Comparison of ENCODE assay signal across 22 cellular contexts in the genomic region with DNA sequence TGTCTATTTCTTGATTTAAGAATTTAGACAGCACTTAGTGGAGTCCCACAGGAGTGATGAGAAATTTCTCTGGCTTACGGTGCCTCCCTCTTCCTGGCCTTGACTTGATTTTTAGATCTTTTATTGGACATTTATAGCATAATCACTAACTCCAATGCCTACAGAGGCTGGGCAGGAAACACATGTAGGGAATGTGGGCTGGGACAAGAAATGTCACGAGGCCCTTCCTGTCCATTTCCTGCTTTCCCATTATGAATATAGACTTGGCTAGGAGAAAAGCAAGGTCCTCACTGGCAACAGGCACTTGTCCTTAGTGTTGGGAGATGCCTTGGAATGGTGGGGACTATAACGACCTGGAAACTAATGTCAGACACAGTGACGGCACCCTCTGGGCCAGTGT.
DNase-seq lines count a peak whose midpoint lies in the region; ATAC-seq and TF ChIP-seq lines count a peak whose summit lies in the region.
"Had no signal": no experiment of that assay in that cellular context is flagged by ENCODE, and none has a peak within 500 bp of the region (broad histone marks: within the 10 kb centered on the region; RNA-seq: fewer than 3 reads in every experiment).

No MANE protein-coding gene starts in this region.

- no peaks in the 10 kb centered on the region for H3F3A ChIP-seq in MM.1S (ENCODE audit: insufficient read depth, low read length)

- no peak for TF ChIP-seq RAD21 in liver (IDR thresholded peaks at IDR 0.05)

- no peak overlapping the region for H3K4me2 ChIP-seq in MM.1S (ENCODE audit: low read depth, low read length)

- ATAC-seq in upper lobe of right lung = no peak
- ATAC-seq: activated T-helper 17 cell treated with anti-CD3 and anti-CD28 coated beads, Interleukin-2, amount 50 U/mL, for 72 hours; stimulated activated naive B cell treated with anti-CD40 and anti-IgM and Interleukin-4, amounts not matched to agents 10 μg/mL and 1 μg/mL and 100 μg/mL, for 72 hours had no signal

- H3K36me3 ChIP-seq in liver (ENCODE audit: control insufficient read depth in 4 of 4, insufficient read depth in 3 of 4, low read depth in 1 of 4, low read length in 3 of 4) (peaks cover 0 to 3% (median 2%) of the 10 kb centered on the region in 4 donors), sigmoid colon (no peaks in the 10 kb centered on the region), MM.1S (replicated peaks; ENCODE audit: insufficient read depth, low read length) (no peaks in the 10 kb centered on the region), upper lobe of right lung (no peaks in the 10 kb centered on the region)
- H3K36me3 ChIP-seq: MG63, tibial nerve had no signal

- H3K9me3 ChIP-seq in liver (ENCODE audit: control insufficient read depth in 4 of 4, low read length in 3 of 4) (no peaks in the 10 kb centered on the region), sigmoid colon (no peaks in the 10 kb centered on the region), MM.1S (replicated peaks; ENCODE audit: insufficient read depth, low read length) (no peaks in the 10 kb centered on the region), upper lobe of right lung (no peaks in the 10 kb centered on the region)
- H3K9me3 ChIP-seq: MG63, tibial nerve had no signal

- intact Hi-C loops in sigmoid colon (cut with DNase I) = no loop called here
- intact Hi-C loops in upper lobe of right lung (cut with DNase I) = no loop called here

- H3K27ac ChIP-seq in liver (ENCODE audit: low read depth in 1 of 2, low read length in 2 of 2) (peak overlapping the region in 1 of 2 donors; percentile 3), sigmoid colon (peak overlapping the region; percentile 57 to 76 (median 74)), MM.1S (ENCODE audit: low read length) (no peak overlapping the region), upper lobe of right lung (no peak overlapping the region)
- H3K27ac ChIP-seq: HL-60, tibial nerve had no signal

- H3K9me2 ChIP-seq in MM.1S (replicated peaks; ENCODE audit: insufficient read depth, low read length) = no peaks in the 10 kb centered on the region

- H3K27me3 ChIP-seq in liver (ENCODE audit: control insufficient read depth in 4 of 4, insufficient read depth in 4 of 4, low read length in 3 of 4) = no peaks in the 10 kb centered on the region
- H3K27me3 ChIP-seq in sigmoid colon = no peaks in the 10 kb centered on the region
- no peaks in the 10 kb centered on the region for H3K27me3 ChIP-seq in MM.1S (replicated peaks; ENCODE audit: insufficient read depth, low read length)
- H3K27me3 ChIP-seq in upper lobe of right lung = no peaks in the 10 kb centered on the region
- H3K27me3 ChIP-seq: MG63, tibial nerve had no signal

- TF ChIP-seq EP300 in sigmoid colon (IDR thresholded peaks at IDR 0.05) = no peak

- 60% methylated on average over 4 of the region's 4 CpGs for WGBS in liver
- WGBS in sigmoid colon, 2 donors = 13 to 52% methylated on average over 4 of the region's 4 CpGs

- TF ChIP-seq CTCF in liver (IDR thresholded peaks at IDR 0.05; ENCODE audit: low read depth, low read length, missing input control) (no peak), sigmoid colon (IDR thresholded peaks at IDR 0.05) (no peak), MM.1S (IDR thresholded peaks at IDR 0.05; ENCODE audit: low read length) (no peak), upper lobe of right lung (IDR thresholded peaks at IDR 0.05) (no peak)

- H3K9ac ChIP-seq in liver (ENCODE audit: low read depth in 1 of 2, low read length in 2 of 2) (no peak overlapping the region), MM.1S (ENCODE audit: low read length) (no peak overlapping the region)

- H3K4me3 ChIP-seq in liver (ENCODE audit: low read depth in 1 of 3, low read length in 3 of 3) (no peak overlapping the region), sigmoid colon (no peak overlapping the region), MM.1S (ENCODE audit: low read length) (no peak overlapping the region), upper lobe of right lung (no peak overlapping the region)
- H3K4me3 ChIP-seq: MG63, tibial nerve had no signal

- H4K20me1 ChIP-seq in MM.1S (ENCODE audit: insufficient read depth, low read length) = no peaks in the 10 kb centered on the region

- no peak overlapping the region for H2AFZ ChIP-seq in MM.1S (ENCODE audit: low read length)

- no peaks in the 10 kb centered on the region for H3K79me2 ChIP-seq in MM.1S (ENCODE audit: low read length)

- DNase-seq in HT1080 (ENCODE audit: low read depth) = peak; percentile 36
- DNase-seq in dermis blood vessel endothelial cell = peak; percentile 91
- no peak for DNase-seq in sigmoid colon
- no peak for DNase-seq in CD1c-positive myeloid dendritic cell (ENCODE audit: extremely low spot score)
- DNase-seq in MM.1S = no peak
- no peak for DNase-seq in superior temporal gyrus (ENCODE audit: extremely low spot score)
- no peak for DNase-seq in upper lobe of right lung
- DNase-seq: activated CD4-positive, alpha-beta T cell treated with anti-CD3 and anti-CD28 coated beads, Interleukin-2, amount 50 U/mL, for 1 hour; effector memory CD4-positive, alpha-beta T cell; EL; MG63; NCI-H1436; NCI-H2171; NCI-H526; SHP77; stimulated activated CD4-positive, alpha-beta T cell treated with anti-CD3 and anti-CD28 coated beads, Interleukin-1b, Interleukin-23, amount 100 ng/mL, for 48 hours; stimulated activated naive B cell treated with anti-CD40 and anti-IgM and Interleukin-4, amounts not matched to agents 10 μg/mL and 1 μg/mL and 100 μg/mL, for 72 hours; T-helper 1 cell had no signal

- peaks cover 5 to 44% (median 19%) of the 10 kb centered on the region in 4 donors for H3K4me1 ChIP-seq in liver (ENCODE audit: control insufficient read depth in 4 of 4, insufficient read depth in 4 of 4, low read length in 3 of 4)
- peaks cover 0 to 65% (median 51%) of the 10 kb centered on the region in 4 donors for H3K4me1 ChIP-seq in sigmoid colon
- H3K4me1 ChIP-seq in MM.1S (ENCODE audit: low read length) = no peaks in the 10 kb centered on the region
- peaks cover 17% of the 10 kb centered on the region for H3K4me1 ChIP-seq in upper lobe of right lung

- TF ChIP-seq POLR2A in sigmoid colon (IDR thresholded peaks at IDR 0.05) = no peak

TF ChIP-seq in liver, 16 proteins besides CTCF, POLR2A, EP300 and RAD21:
- TF ChIP-seq GABPA (IDR thresholded peaks at IDR 0.05 in 1 of 2, conservative IDR thresholded peaks at IDR 0.05 in 1 of 2) (peak in 1 of 2 donors; percentile 19), RXRA (IDR thresholded peaks at IDR 0.05) (no peak)
- TF ChIP-seq, protein P1, sequence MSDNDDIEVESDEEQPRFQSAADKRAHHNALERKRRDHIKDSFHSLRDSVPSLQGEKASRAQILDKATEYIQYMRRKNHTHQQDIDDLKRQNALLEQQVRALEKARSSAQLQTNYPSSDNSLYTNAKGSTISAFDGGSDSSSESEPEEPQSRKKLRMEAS (IDR thresholded peaks at IDR 0.05) = peak; percentile 22
- TF ChIP-seq, protein P2, sequence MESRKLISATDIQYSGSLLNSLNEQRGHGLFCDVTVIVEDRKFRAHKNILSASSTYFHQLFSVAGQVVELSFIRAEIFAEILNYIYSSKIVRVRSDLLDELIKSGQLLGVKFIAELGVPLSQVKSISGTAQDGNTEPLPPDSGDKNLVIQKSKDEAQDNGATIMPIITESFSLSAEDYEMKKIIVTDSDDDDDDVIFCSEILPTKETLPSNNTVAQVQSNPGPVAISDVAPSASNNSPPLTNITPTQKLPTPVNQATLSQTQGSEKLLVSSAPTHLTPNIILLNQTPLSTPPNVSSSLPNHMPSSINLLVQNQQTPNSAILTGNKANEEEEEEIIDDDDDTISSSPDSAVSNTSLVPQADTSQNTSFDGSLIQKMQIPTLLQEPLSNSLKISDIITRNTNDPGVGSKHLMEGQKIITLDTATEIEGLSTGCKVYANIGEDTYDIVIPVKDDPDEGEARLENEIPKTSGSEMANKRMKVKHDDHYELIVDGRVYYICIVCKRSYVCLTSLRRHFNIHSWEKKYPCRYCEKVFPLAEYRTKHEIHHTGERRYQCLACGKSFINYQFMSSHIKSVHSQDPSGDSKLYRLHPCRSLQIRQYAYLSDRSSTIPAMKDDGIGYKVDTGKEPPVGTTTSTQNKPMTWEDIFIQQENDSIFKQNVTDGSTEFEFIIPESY (IDR thresholded peaks at IDR 0.05) = no peak

Comparison
In these comparisons a context has a peak if more than half of its experiments do, and no peak if none do; other contexts are left out.
1. DNase-seq: peak in HT1080 (single experiment) and dermis blood vessel endothelial cell (single experiment); none in sigmoid colon (single experiment), CD1c-positive myeloid dendritic cell (single experiment), MM.1S (single experiment), superior temporal gyrus (single experiment) and upper lobe of right lung (single experiment).
2. H3K27ac ChIP-seq: peak in sigmoid colon (4 of 4); none in MM.1S (single experiment) and upper lobe of right lung (single experiment).